In genomic region chr3:78026429-78026828, GRCh38 we compare ENCODE assay signal across 2 cellular contexts.
TF ChIP-seq lines count a peak whose summit lies in the region.

No MANE protein-coding gene starts in this region.

TF ChIP-seq in SK-N-SH treated with all-trans-retinoic acid at 6 μM for 48 hours, 23 proteins besides CTCF, POLR2A, EP300 and RAD21 (continued from another document):
- TF ChIP-seq, protein P1, sequence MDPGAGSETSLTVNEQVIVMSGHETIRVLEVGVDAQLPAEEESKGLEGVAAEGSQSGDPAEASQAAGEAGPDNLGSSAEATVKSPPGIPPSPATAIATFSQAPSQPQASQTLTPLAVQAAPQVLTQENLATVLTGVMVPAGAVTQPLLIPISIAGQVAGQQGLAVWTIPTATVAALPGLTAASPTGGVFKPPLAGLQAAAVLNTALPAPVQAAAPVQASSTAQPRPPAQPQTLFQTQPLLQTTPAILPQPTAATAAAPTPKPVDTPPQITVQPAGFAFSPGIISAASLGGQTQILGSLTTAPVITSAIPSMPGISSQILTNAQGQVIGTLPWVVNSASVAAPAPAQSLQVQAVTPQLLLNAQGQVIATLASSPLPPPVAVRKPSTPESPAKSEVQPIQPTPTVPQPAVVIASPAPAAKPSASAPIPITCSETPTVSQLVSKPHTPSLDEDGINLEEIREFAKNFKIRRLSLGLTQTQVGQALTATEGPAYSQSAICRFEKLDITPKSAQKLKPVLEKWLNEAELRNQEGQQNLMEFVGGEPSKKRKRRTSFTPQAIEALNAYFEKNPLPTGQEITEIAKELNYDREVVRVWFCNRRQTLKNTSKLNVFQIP (CRISPR knock-in tag; IDR thresholded peaks at IDR 0.05; ENCODE audit: borderline replicate concordance, low read depth), result no peak
- TF ChIP-seq ARNTL (CRISPR knock-in tag; IDR thresholded peaks at IDR 0.05; ENCODE audit: borderline replicate concordance, low read depth) (no peak), OSR1 (CRISPR knock-in tag; IDR thresholded peaks at IDR 0.05) (no peak), TOX (CRISPR knock-in tag; IDR thresholded peaks at IDR 0.05; ENCODE audit: borderline replicate concordance) (peak; percentile 72; the same call in 1 of the 2 replicates)

TF ChIP-seq in SK-N-SH, 30 proteins besides CTCF, POLR2A, EP300 and RAD21 (continued from another document):
- TF ChIP-seq, protein P2, sequence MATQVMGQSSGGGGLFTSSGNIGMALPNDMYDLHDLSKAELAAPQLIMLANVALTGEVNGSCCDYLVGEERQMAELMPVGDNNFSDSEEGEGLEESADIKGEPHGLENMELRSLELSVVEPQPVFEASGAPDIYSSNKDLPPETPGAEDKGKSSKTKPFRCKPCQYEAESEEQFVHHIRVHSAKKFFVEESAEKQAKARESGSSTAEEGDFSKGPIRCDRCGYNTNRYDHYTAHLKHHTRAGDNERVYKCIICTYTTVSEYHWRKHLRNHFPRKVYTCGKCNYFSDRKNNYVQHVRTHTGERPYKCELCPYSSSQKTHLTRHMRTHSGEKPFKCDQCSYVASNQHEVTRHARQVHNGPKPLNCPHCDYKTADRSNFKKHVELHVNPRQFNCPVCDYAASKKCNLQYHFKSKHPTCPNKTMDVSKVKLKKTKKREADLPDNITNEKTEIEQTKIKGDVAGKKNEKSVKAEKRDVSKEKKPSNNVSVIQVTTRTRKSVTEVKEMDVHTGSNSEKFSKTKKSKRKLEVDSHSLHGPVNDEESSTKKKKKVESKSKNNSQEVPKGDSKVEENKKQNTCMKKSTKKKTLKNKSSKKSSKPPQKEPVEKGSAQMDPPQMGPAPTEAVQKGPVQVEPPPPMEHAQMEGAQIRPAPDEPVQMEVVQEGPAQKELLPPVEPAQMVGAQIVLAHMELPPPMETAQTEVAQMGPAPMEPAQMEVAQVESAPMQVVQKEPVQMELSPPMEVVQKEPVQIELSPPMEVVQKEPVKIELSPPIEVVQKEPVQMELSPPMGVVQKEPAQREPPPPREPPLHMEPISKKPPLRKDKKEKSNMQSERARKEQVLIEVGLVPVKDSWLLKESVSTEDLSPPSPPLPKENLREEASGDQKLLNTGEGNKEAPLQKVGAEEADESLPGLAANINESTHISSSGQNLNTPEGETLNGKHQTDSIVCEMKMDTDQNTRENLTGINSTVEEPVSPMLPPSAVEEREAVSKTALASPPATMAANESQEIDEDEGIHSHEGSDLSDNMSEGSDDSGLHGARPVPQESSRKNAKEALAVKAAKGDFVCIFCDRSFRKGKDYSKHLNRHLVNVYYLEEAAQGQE (IDR thresholded peaks at IDR 0.05; ENCODE audit: low read depth, low read length), result no peak
- TF ChIP-seq RCOR1 (IDR thresholded peaks at IDR 0.05; ENCODE audit: low read length) (no peak), POLR2AphosphoS5 (IDR thresholded peaks at IDR 0.05; ENCODE audit: low read depth, low read length) (no peak), FOSL2 (IDR thresholded peaks at IDR 0.05; ENCODE audit: borderline replicate concordance, low read depth) (no peak), JUND (IDR thresholded peaks at IDR 0.05) (no peak), ZBTB33 (IDR thresholded peaks at IDR 0.05; ENCODE audit: borderline replicate concordance, low read depth) (no peak), MXI1 (IDR thresholded peaks at IDR 0.05; ENCODE audit: low read depth, low read length) (no peak), RFX5 (IDR thresholded peaks at IDR 0.05; ENCODE audit: low read length) (no peak)
TF ChIP-seq in SK-N-SH: peak in this region for 0.
